17 cellular contexts compared by ENCODE assay signal in genomic region chr5:73304381-73304780, GRCh38.
DNase-seq lines count a peak whose midpoint lies in the region; ATAC-seq lines count a peak whose summit lies in the region.
"Had no signal": no experiment of that assay in that cellular context is flagged by ENCODE, and none has a peak within 500 bp of the region (broad histone marks: within the 10 kb centered on the region; RNA-seq: fewer than 3 reads in every experiment).

No MANE protein-coding gene starts in this region.

- DNase-seq in Caki2 (ENCODE audit: low read depth) (peak; percentile 29), MG63 (peak; percentile 35), epidermal melanocyte (ENCODE audit: insufficient read length, low spot score) (peak; percentile 58), renal cortical epithelial cell (ENCODE audit: low read depth) (peak; percentile 62), NCI-H2029 (lab: John Stamatoyannopoulos, UW) (no peak), germinal center (ENCODE audit: low spot score) (no peak)
- DNase-seq: COR-L47, DMS153, HFFc6, Karpas-422, NCI-H187, NCI-H510A, NCI-H774, Right ventricle myocardium superior had no signal

- in situ Hi-C loops in Caki2 (cut with HindIII; ENCODE audit: low pct_unique_long_range_greater_than_20kb, low sequenced_read_pairs): no loop called here

- ATAC-seq in HG02763 (IDR thresholded peaks at IDR 0.05; ENCODE audit: unreplicated experiment): no peak
- ATAC-seq: HepG2 had no signal

- H3K9me3 ChIP-seq in MG63: no peaks in the 10 kb centered on the region

- no peak overlapping the region for H3K4me3 ChIP-seq in MG63
- H3K4me3 ChIP-seq: SK-N-MC had no signal

- no peaks in the 10 kb centered on the region for H3K27me3 ChIP-seq in MG63

- no peaks in the 10 kb centered on the region for H3K36me3 ChIP-seq in MG63

Comparison
In these comparisons a context has a peak if more than half of its experiments do, and no peak if none do; other contexts are left out.
1. DNase-seq: peak in Caki2 (single experiment), MG63 (single experiment), epidermal melanocyte (single experiment) and renal cortical epithelial cell (single experiment); none in NCI-H2029 (single experiment) and germinal center (single experiment).